ENCODE assay signal across 14 cellular contexts in genomic region chr7:20200361-20200760, GRCh38. TPM values are rescaled to one million over a fixed set of nuclear protein-coding genes. Genes with fewer than 3 reads are reported as not detected.
DNase-seq lines count a peak whose midpoint lies in the region; ATAC-seq, FAIRE-seq and TF ChIP-seq lines count a peak whose summit lies in the region.
"Had no signal": no experiment of that assay in that cellular context is flagged by ENCODE, and none has a peak within 500 bp of the region (broad histone marks: within the 10 kb centered on the region; RNA-seq: fewer than 3 reads in every experiment).

No MANE protein-coding gene starts in this region.

- H3K4me2 ChIP-seq in IMR-90 (ENCODE audit: low read depth, low read length): no peak overlapping the region

- H4K8ac ChIP-seq in IMR-90 (ENCODE audit: low read depth in 2 of 2, low read length in 2 of 2): peak overlapping the region; percentile 20 to 32; a peak in 1 of 4 replicates

- no peak overlapping the region for H2BK5ac ChIP-seq in IMR-90 (ENCODE audit: low read depth, low read length, poor library complexity, severe bottlenecking)

- TF ChIP-seq EP300 in ovary (IDR thresholded peaks at IDR 0.05): no peak

- dilution Hi-C loops in IMR-90 (cut with HindIII; ENCODE audit: low sequenced_read_pairs, unreplicated experiment): no loop called here

- H3K9me3 ChIP-seq in IMR-90 (ENCODE audit: control insufficient read depth, insufficient read depth, low read length): no peaks in the 10 kb centered on the region
- no peaks in the 10 kb centered on the region for H3K9me3 ChIP-seq in kidney (ENCODE audit: control insufficient read depth in 1 of 2, low read length in 2 of 2)
- H3K9me3 ChIP-seq in colonic mucosa: no peaks in the 10 kb centered on the region
- no peaks in the 10 kb centered on the region for H3K9me3 ChIP-seq in ovary
- H3K9me3 ChIP-seq: adrenal gland, testis had no signal

- H2BK15ac ChIP-seq in IMR-90 (ENCODE audit: low read depth, low read length): no peak overlapping the region; the same call in 2 of the 3 replicates

- POLR2A ChIA-PET in IMR-90 (lab: Charles Lee; ENCODE audit: unreplicated experiment): no interaction called here

- no peak overlapping the region; the same call in 1 of the 2 replicates for H4K91ac ChIP-seq in IMR-90 (ENCODE audit: insufficient read depth, low read depth, low read length)

- H3K18ac ChIP-seq in IMR-90 (ENCODE audit: low read depth, low read length): no peak overlapping the region

- intact Hi-C loops in IMR-90 (cut with micrococcal nuclease): no loop called here
- intact Hi-C loops in kidney (cut with DNase I): no loop called here
- intact Hi-C loops in colonic mucosa (cut with DNase I): no loop called here
- intact Hi-C loops in ovary (cut with DNase I): no loop called here

- ATAC-seq in GM21723 (IDR thresholded peaks at IDR 0.05; ENCODE audit: unreplicated experiment): peak; percentile 42
- ATAC-seq in IMR-90 (ENCODE audit: low read depth): no peak
- no peak for ATAC-seq in GM18907 (IDR thresholded peaks at IDR 0.05; ENCODE audit: unreplicated experiment)

- H3K36me3 ChIP-seq in IMR-90 (ENCODE audit: control insufficient read depth, insufficient read depth, low read length) (no peaks in the 10 kb centered on the region), kidney (ENCODE audit: control insufficient read depth in 1 of 2, insufficient read depth in 2 of 2, low read length in 2 of 2) (no peaks in the 10 kb centered on the region), colonic mucosa (no peaks in the 10 kb centered on the region), ovary (no peaks in the 10 kb centered on the region)
- H3K36me3 ChIP-seq: adrenal gland had no signal

- in situ Hi-C loops in IMR-90 (cut with MboI; ENCODE audit: low sequenced_read_pairs): no loop called here

- H3K27me3 ChIP-seq in IMR-90 (ENCODE audit: control insufficient read depth, insufficient read depth, low read length) (no peaks in the 10 kb centered on the region), colonic mucosa (no peaks in the 10 kb centered on the region), ovary (no peaks in the 10 kb centered on the region)
- H3K27me3 ChIP-seq: adrenal gland, testis had no signal

- CTCF ChIA-PET in IMR-90 (lab: Yijun Ruan, JAX): no interaction called here

- H3K14ac ChIP-seq in IMR-90 (replicated peaks; ENCODE audit: low read depth, low read length): peak overlapping the region; percentile 29; the same call in 1 of the 2 replicates

- H3K4ac ChIP-seq in IMR-90 (ENCODE audit: low read depth, low read length): no peak overlapping the region

- H4K20me1 ChIP-seq in IMR-90 (ENCODE audit: insufficient read depth, low read length): no peaks in the 10 kb centered on the region

- peak overlapping the region; percentile 38; the same call in 1 of the 2 replicates for H2BK20ac ChIP-seq in IMR-90 (ENCODE audit: low read depth, low read length)

- TF ChIP-seq CTCF in IMR-90 (conservative IDR thresholded peaks at IDR 0.05; ENCODE audit: low read depth, low read length) (no peak), kidney (IDR thresholded peaks at IDR 0.05; ENCODE audit: borderline replicate concordance, extremely low read depth, insufficient read depth) (no peak), colonic mucosa (IDR thresholded peaks at IDR 0.05) (no peak), ovary (IDR thresholded peaks at IDR 0.05) (no peak)

- no TSS peak for BruUV-seq in IMR-90 (replicated peaks; lab: Mats Ljungman, UMichigan)

- no peak overlapping the region for H4K5ac ChIP-seq in IMR-90 (ENCODE audit: low read depth, low read length)

- no peak; the same call in 1 of the 2 replicates for TF ChIP-seq POLR2A in GM12892 (IDR thresholded peaks at IDR 0.05; ENCODE audit: low read depth, low read length)
- no peak for TF ChIP-seq POLR2A in IMR-90 (IDR thresholded peaks at IDR 0.05; ENCODE audit: low read depth, low read length)
- no peak for TF ChIP-seq POLR2A in ovary (IDR thresholded peaks at IDR 0.05)

- no peaks in the 10 kb centered on the region for H3K79me1 ChIP-seq in IMR-90 (ENCODE audit: low read depth in 1 of 2, low read length in 2 of 2)

- no peak overlapping the region for H3K23ac ChIP-seq in IMR-90 (ENCODE audit: low read depth, low read length)

- peak overlapping the region; percentile 19; the same call in 1 of the 2 replicates for H2BK120ac ChIP-seq in IMR-90 (ENCODE audit: low read depth, low read length)

- no peak overlapping the region for H2AK9ac ChIP-seq in IMR-90 (replicated peaks; ENCODE audit: low read depth, low read length, poor library complexity)

- H3K9me1 ChIP-seq in IMR-90 (ENCODE audit: insufficient read depth, low read length): no peaks in the 10 kb centered on the region; the same call in 1 of the 2 replicates

- H2AFZ ChIP-seq in IMR-90 (replicated peaks; ENCODE audit: low read length, poor library complexity): no peak overlapping the region

- no CpG with 5 or more reads among the region's 3 CpGs for WGBS in IMR-90 (ENCODE audit: extremely low coverage in 2 of 2, insufficient read length in 1 of 2), 2 experiments
- WGBS in ovary, 3 donors: 58 to 62% (median 59%) methylated on average over 3 of the region's 3 CpGs

- peak; percentile 72 for FAIRE-seq in GM12892 (lab: Jason Lieb, UNC)
- FAIRE-seq in kidney (lab: Jason Lieb, UNC): peak; percentile 87

- H3K4me1 ChIP-seq in IMR-90 (ENCODE audit: control insufficient read depth, insufficient read depth, low read length) (peaks cover 8% of the 10 kb centered on the region; the same call in 1 of the 2 replicates), kidney (ENCODE audit: control insufficient read depth in 1 of 2, insufficient read depth in 1 of 2, low read depth in 1 of 2, low read length in 2 of 2) (peaks cover 0 to 15% of the 10 kb centered on the region in 2 donors), colonic mucosa (no peaks in the 10 kb centered on the region), ovary (ENCODE audit: insufficient read depth) (no peaks in the 10 kb centered on the region)
- H3K4me1 ChIP-seq: adrenal gland had no signal

- peak overlapping the region; percentile 3; the same call in 1 of the 2 replicates for H2AK5ac ChIP-seq in IMR-90 (ENCODE audit: low read depth, low read length)

- H3K4me3 ChIP-seq in IMR-90 (ENCODE audit: insufficient read depth, low read depth, low read length) (no peak overlapping the region), kidney (ENCODE audit: low read length in 2 of 2) (no peak overlapping the region), colonic mucosa (no peak overlapping the region), ovary (no peak overlapping the region)
- H3K4me3 ChIP-seq: adrenal gland, testis had no signal

- no peak overlapping the region for H3K27ac ChIP-seq in IMR-90 (ENCODE audit: insufficient read depth, low read length)
- peak overlapping the region; percentile 18 to 77 for H3K27ac ChIP-seq in kidney (ENCODE audit: low read depth in 2 of 2, low read length in 2 of 2)
- no peak overlapping the region for H3K27ac ChIP-seq in colonic mucosa
- no peak overlapping the region for H3K27ac ChIP-seq in ovary
- H3K27ac ChIP-seq: testis had no signal

- no peak for DNase-seq in GM12892 (ENCODE audit: insufficient read length)
- DNase-seq in IMR-90: no peak
- DNase-seq in kidney: no peak
- DNase-seq in colonic mucosa: no peak
- DNase-seq in NCI-H1105 treated with DMSO at 0.1 percent for 48 hours (lab: John Stamatoyannopoulos, UW): no peak
- DNase-seq in ovary: no peak
- DNase-seq: activated CD4-positive, alpha-beta T cell treated with anti-CD3 and anti-CD28 coated beads, Interleukin-2, amount 50 U/mL, for 4 hours; adrenal gland; NCI-H2081; nucleus accumbens; stimulated activated CD4-positive, alpha-beta T cell treated with anti-CD3 and anti-CD28 coated beads, Interleukin-4, amount 100 ng/mL, for 4 hours; testis had no signal

- no peak for TF ChIP-seq RAD21 in IMR-90 (IDR thresholded peaks at IDR 0.05; ENCODE audit: low read length)

- H3K56ac ChIP-seq in IMR-90 (ENCODE audit: extremely low read depth, insufficient read depth, low read length): no peak overlapping the region

- H3K9ac ChIP-seq in IMR-90 (ENCODE audit: low read depth, low read length) (no peak overlapping the region), kidney (ENCODE audit: low read length in 2 of 2) (no peak overlapping the region), colonic mucosa (ENCODE audit: low read depth in 2 of 2, low read length in 2 of 2) (peak overlapping the region in 1 of 2 donors; percentile 40)

TF ChIP-seq in IMR-90, 13 proteins besides CTCF, POLR2A, EP300 and RAD21 (continues in another document):
- no peak for TF ChIP-seq NFE2L2 (IDR thresholded peaks at IDR 0.05; ENCODE audit: low read depth, low read length)
- TF ChIP-seq RCOR1 (IDR thresholded peaks at IDR 0.05; ENCODE audit: insufficient replicate concordance, low read length): no peak
- TF ChIP-seq FOS (IDR thresholded peaks at IDR 0.05; ENCODE audit: low read depth, low read length): no peak
- TF ChIP-seq USF2 (IDR thresholded peaks at IDR 0.05; ENCODE audit: low read depth, low read length): no peak
- TF ChIP-seq MXI1 (IDR thresholded peaks at IDR 0.05; ENCODE audit: borderline replicate concordance, low read depth, low read length): no peak
- TF ChIP-seq MAFK (IDR thresholded peaks at IDR 0.05; ENCODE audit: low read depth, low read length): no peak
- no peak for TF ChIP-seq BHLHE40 (IDR thresholded peaks at IDR 0.05; ENCODE audit: low read depth, low read length)

RNA-seq across cellular contexts. Expression of gene MACC1, which starts 16.8 kb away (rescaled TPM):
- 12.8 TPM for polyA plus RNA-seq in GM12892 (2012; ENCODE audit: missing spikeins)
- total RNA-seq in IMR-90 (2012; rRNA removed) (under 0.01 TPM in 2 replicates), kidney (72.6 TPM), colonic mucosa (10 to 100 TPM in 1 of 2 donors, 1 to 10 TPM in 1; 9.5 to 12.8 TPM), ovary (1 to 10 TPM in 3 of 7 donors, under 1 TPM in 3, not detected in 1; 0.15 to 3.5 (median 0.76) TPM)
- polyA plus RNA-seq in IMR-90 (2012; rRNA removed) (not detected in 2 replicates), kidney (ENCODE audit: insufficient read depth, low read depth, low replicate concordance) (3.7 TPM), ovary (under 1 TPM in 1 of 2 donors, not detected in 1; 0.05 TPM)
- polyA plus RNA-seq in IMR-90 (2012; cell fraction: cytosol; rRNA removed): not detected in 2 replicates
- 0.01 TPM in 1 of 2 replicates, not detected in the other for polyA plus RNA-seq in IMR-90 (2012; cell fraction: nucleus; rRNA removed; ENCODE audit: low replicate concordance)

Comparison
In these comparisons a context has a peak if more than half of its experiments do, and no peak if none do; other contexts are left out.
1. H3K27ac ChIP-seq: peak in kidney (2 of 2); none in IMR-90 (single experiment), colonic mucosa (single experiment) and ovary (0 of 2).